In the genomic region with DNA sequence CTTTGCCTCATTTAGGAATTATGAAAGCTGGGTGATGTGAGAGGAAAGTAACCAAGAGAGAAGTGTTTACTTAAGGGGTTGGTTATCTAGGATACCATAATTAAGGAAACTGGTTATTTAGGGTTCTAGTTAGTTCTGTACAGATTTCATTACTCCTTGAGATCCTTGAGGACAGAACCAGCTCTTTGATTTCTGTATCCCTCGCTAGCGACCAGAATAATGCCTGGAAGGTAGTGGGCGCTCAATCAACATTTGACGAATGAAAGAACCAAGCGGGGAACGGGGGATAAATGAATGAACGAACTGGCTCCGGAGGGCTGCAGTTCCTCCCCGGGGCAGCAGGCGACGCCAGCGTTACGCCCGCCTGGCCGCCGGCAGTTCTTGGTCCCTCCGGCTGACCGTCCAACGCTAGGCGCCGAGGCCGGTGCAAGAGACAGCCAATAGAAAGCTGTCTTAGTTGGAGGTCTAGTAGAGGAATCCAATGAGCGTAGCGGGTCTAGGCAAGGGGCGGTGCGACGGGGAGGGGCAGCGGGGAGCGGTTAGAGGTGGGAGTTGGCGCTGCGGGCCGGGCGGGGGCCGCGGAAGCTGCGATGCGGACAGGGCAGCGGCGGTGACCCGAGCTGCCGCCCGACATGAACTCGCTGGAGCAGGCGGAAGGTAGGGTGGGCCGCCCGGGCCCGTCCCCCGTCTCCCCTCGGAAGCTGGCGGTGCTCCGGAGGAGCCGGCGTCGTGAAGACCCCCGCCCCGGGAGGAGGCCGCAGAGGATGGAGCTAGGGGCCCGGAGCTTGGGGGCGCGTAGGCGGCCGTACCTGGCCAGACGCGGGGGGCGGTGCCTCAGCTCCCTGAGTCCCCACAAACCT, we compare ENCODE assay signal across 8 cellular contexts. TPM values are rescaled to one million over a fixed set of nuclear protein-coding genes. Genes with fewer than 3 reads are reported as not detected.
DNase-seq lines count a peak whose midpoint lies in the region; ATAC-seq and TF ChIP-seq lines count a peak whose summit lies in the region.

A gene with protein sequence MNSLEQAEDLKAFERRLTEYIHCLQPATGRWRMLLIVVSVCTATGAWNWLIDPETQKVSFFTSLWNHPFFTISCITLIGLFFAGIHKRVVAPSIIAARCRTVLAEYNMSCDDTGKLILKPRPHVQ (plus strand): TSS at position 542 of the 860 bp plus-strand sequence. CDS start 91 bp downstream, at position 633.

- H3K36me3 ChIP-seq in spleen: peaks cover 0 to 28% (median 5%) of the 10 kb centered on the region in 6 donors

- peak; percentile 96 for DNase-seq in AG10803 (ENCODE audit: low read depth)
- peak; percentile 91 for DNase-seq in NCI-H226
- peak; percentile 95 for DNase-seq in WTC11 (ENCODE audit: low spot score)
- peak; percentile 33 to 97 (median 93) for DNase-seq in caudate nucleus (lab: John Stamatoyannopoulos, UW)
- peak; percentile 96 to 97 (median 97) for DNase-seq in immature natural killer cell
- peak; percentile 98 for DNase-seq in spleen

- no peaks in the 10 kb centered on the region for H3K27me3 Mint-ChIP-seq in WTC11 (ENCODE audit: low read depth)
- peaks cover 5 to 9% (median 6%) of the 10 kb centered on the region in 3 donors for H3K27me3 Mint-ChIP-seq in immature natural killer cell (ENCODE audit: low read depth in 3 of 3)

- in situ Hi-C loops in GM18951 (cut with MboI; ENCODE audit: low sequenced_read_pairs, unreplicated experiment): no loop called here

- peak within 1 kb of the TSS; percentile 61 for H3K27ac ChIP-seq in caudate nucleus (ENCODE audit: low read depth, low read length)
- peak within 1 kb of the TSS; percentile 50 to 95 (median 90) for H3K27ac ChIP-seq in spleen

- H3K27me3 ChIP-seq in spleen (replicated peaks in 1 of 7): peaks cover 0 to 6% (median 0%) of the 10 kb centered on the region in 7 donors

- H3K27ac Mint-ChIP-seq in WTC11 (peak within 1 kb of the TSS; percentile 46), immature natural killer cell (peak within 1 kb of the TSS; percentile 84 to 95 (median 91))

- no peaks in the 10 kb centered on the region for H3K9me3 ChIP-seq in spleen

- POLR2A ChIA-PET in WTC11 (lab: Charles Lee): interaction anchor here (0.6 to 1.6 kb wide), 6 partner anchors 41 to 225 kb away, joined by 3 to 6 read pairs (median 3); partner anchors contain the start of gene HEATR3

- H3K4me1 Mint-ChIP-seq in WTC11 (peaks cover 16% of the 10 kb centered on the region), immature natural killer cell (peaks cover 21 to 43% of the 10 kb centered on the region in 2 donors)

- peak within 1 kb of the TSS; percentile 92 for H3K4me3 Mint-ChIP-seq in WTC11
- H3K4me3 Mint-ChIP-seq in immature natural killer cell: peak within 1 kb of the TSS; percentile 91 to 98 (median 96)

- TF ChIP-seq CTCF in AG10803 (conservative IDR thresholded peaks at IDR 0.05; ENCODE audit: low read length): peak; percentile 97
- TF ChIP-seq CTCF in WTC11 (IDR thresholded peaks at IDR 0.05): peak; percentile 92
- TF ChIP-seq CTCF in spleen (IDR thresholded peaks at IDR 0.05 in 8 of 11, conservative IDR thresholded peaks at IDR 0.05 in 3 of 11): peak; percentile 96 to 100 (median 99)

- peaks cover 17 to 52% (median 36%) of the 10 kb centered on the region in 6 donors for H3K4me1 ChIP-seq in spleen

- 0 to 1% (median 1%) methylated on average over 46 to 65 of the region's 65 CpGs for WGBS in spleen, 5 donors

- H3K4me3 ChIP-seq in AG10803 (ENCODE audit: low read length) (peak within 1 kb of the TSS; percentile 93), spleen (peak within 1 kb of the TSS; percentile 72 to 98 (median 96))

- CTCF ChIA-PET in WTC11 (lab: Charles Lee): interaction anchor here (0.6 to 4.1 kb wide), 87 partner anchors 9 to 782 kb away, joined by 3 to 102 read pairs (median 4); partner anchors contain the start of genes HEATR3 and ZNF423

- peaks cover 4% of the 10 kb centered on the region; the same call in 1 of the 2 replicates for H3K36me3 Mint-ChIP-seq in WTC11
- peaks cover 0 to 4% (median 0%) of the 10 kb centered on the region in 3 donors for H3K36me3 Mint-ChIP-seq in immature natural killer cell

- peak; percentile 97 for ATAC-seq in HG03196 (IDR thresholded peaks at IDR 0.05; ENCODE audit: unreplicated experiment)
- ATAC-seq in WTC11: peak; percentile 95

- TF ChIP-seq POLR2A in GM18951 (IDR thresholded peaks at IDR 0.05; ENCODE audit: extremely low read depth, insufficient read depth, insufficient read length): peak; percentile 69
- TF ChIP-seq POLR2A in spleen (IDR thresholded peaks at IDR 0.05): no peak

- no peaks in the 10 kb centered on the region for H3K9me3 Mint-ChIP-seq in WTC11
- no peaks in the 10 kb centered on the region for H3K9me3 Mint-ChIP-seq in immature natural killer cell

- intact Hi-C loops in spleen (cut with DNase I; ENCODE audit: low total_unique reads): loop anchor here (5.0 to 10.0 kb wide), 2 partner anchors 182 to 640 kb away; no protein-coding TSS in a partner anchor

TF ChIP-seq in WTC11, 78 proteins besides CTCF, POLR2A, EP300 and RAD21 (continues in another document):
- TF ChIP-seq ZNF396 (CRISPR knock-in tag; IDR thresholded peaks at IDR 0.05; ENCODE audit: borderline replicate concordance): no peak
- TF ChIP-seq TEAD1 (CRISPR knock-in tag; IDR thresholded peaks at IDR 0.05): peak; percentile 56; the same call in 1 of the 2 replicates
- TF ChIP-seq FOXP1 (CRISPR knock-in tag; IDR thresholded peaks at IDR 0.05; ENCODE audit: borderline replicate concordance): peak; percentile 69; the same call in 1 of the 2 replicates
- TF ChIP-seq ZNF425 (CRISPR knock-in tag; conservative IDR thresholded peaks at IDR 0.05): no peak
- TF ChIP-seq ATF3 (CRISPR knock-in tag; conservative IDR thresholded peaks at IDR 0.05): no peak
- TF ChIP-seq TP53 (CRISPR knock-in tag; IDR thresholded peaks at IDR 0.05): no peak
- TF ChIP-seq, protein P1, sequence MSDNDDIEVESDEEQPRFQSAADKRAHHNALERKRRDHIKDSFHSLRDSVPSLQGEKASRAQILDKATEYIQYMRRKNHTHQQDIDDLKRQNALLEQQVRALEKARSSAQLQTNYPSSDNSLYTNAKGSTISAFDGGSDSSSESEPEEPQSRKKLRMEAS (CRISPR knock-in tag; IDR thresholded peaks at IDR 0.05): peak; percentile 66; the same call in 1 of the 2 replicates
- no peak for TF ChIP-seq CBFB (CRISPR knock-in tag; IDR thresholded peaks at IDR 0.05; ENCODE audit: low read depth)
- peak; percentile 85; the same call in 1 of the 2 replicates for TF ChIP-seq MYBL2 (CRISPR knock-in tag; IDR thresholded peaks at IDR 0.05)
- TF ChIP-seq, protein P2, sequence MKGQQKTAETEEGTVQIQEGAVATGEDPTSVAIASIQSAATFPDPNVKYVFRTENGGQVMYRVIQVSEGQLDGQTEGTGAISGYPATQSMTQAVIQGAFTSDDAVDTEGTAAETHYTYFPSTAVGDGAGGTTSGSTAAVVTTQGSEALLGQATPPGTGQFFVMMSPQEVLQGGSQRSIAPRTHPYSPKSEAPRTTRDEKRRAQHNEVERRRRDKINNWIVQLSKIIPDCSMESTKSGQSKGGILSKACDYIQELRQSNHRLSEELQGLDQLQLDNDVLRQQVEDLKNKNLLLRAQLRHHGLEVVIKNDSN (CRISPR knock-in tag; IDR thresholded peaks at IDR 0.05): peak; percentile 29; the same call in 1 of the 2 replicates
- no peak for TF ChIP-seq HMGA2 (CRISPR knock-in tag; IDR thresholded peaks at IDR 0.05)
- TF ChIP-seq, protein P3, sequence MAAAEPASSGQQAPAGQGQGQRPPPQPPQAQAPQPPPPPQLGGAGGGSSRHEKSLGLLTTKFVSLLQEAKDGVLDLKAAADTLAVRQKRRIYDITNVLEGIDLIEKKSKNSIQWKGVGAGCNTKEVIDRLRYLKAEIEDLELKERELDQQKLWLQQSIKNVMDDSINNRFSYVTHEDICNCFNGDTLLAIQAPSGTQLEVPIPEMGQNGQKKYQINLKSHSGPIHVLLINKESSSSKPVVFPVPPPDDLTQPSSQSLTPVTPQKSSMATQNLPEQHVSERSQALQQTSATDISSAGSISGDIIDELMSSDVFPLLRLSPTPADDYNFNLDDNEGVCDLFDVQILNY (CRISPR knock-in tag; IDR thresholded peaks at IDR 0.05): peak; percentile 59; the same call in 1 of the 2 replicates

RNA-seq across cellular contexts. Expression of the gene that starts here (rescaled TPM):
- total RNA-seq in WTC11 (2021) (13.2 to 13.8 TPM (median 13.7 TPM) in 3 replicates), spleen (10 to 100 TPM; 22.6 to 45.4 (median 32.9) TPM)
- polyA plus RNA-seq in immature natural killer cell (10 to 100 TPM; 15.7 to 23.7 (median 19.4) TPM), spleen (10 to 100 TPM in 1 of 3 donors, 1 to 10 TPM in 2; 9.6 to 11.9 (median 9.8) TPM)

Comparison
In these comparisons a context has a peak if more than half of its experiments do, and no peak if none do; other contexts are left out.
1. Peak in every context shown above with its lines: DNase-seq, ATAC-seq, H3K4me3 ChIP-seq and H3K27ac ChIP-seq.